In genomic region chr19:33758541-33759013, GRCh38 we compare ENCODE assay signal across 14 cellular contexts. TPM values are rescaled to one million over a fixed set of nuclear protein-coding genes. Genes with fewer than 3 reads are reported as not detected.
A peak's percentile ranks its signal among the peaks of the same experiment; 100 is the strongest.
DNase-seq lines count a peak whose midpoint lies in the region; ATAC-seq and TF ChIP-seq lines count a peak whose summit lies in the region.
"Had no signal": no experiment of that assay in that cellular context is flagged by ENCODE, and none has a peak within 500 bp of the region (broad histone marks: within the 10 kb centered on the region; RNA-seq: fewer than 3 reads in every experiment).

No MANE protein-coding gene starts in this region.

- TF ChIP-seq POLR2A in heart left ventricle (IDR thresholded peaks at IDR 0.05), result no peak

- H3K9me3 ChIP-seq in heart left ventricle (no peaks in the 10 kb centered on the region), lung (ENCODE audit: control insufficient read depth in 2 of 2, insufficient read depth in 1 of 2, low read length in 1 of 2) (no peaks in the 10 kb centered on the region), trophoblast cell (ENCODE audit: insufficient read depth, low read depth, low read length) (no peaks in the 10 kb centered on the region)

- no peaks in the 10 kb centered on the region for H3K79me2 ChIP-seq in trophoblast cell (ENCODE audit: control insufficient read depth, insufficient read depth, low read length, poor library complexity)

- no peaks in the 10 kb centered on the region for H3K27me3 Mint-ChIP-seq in activated CD4-positive, alpha-beta T cell treated with anti-CD3 and anti-CD28 coated beads, Interleukin-2, amount 10 ng/mL, durations not matched to agents 7 days and 5 days

- no peaks in the 10 kb centered on the region for H3K36me3 Mint-ChIP-seq in activated CD4-positive, alpha-beta T cell treated with anti-CD3 and anti-CD28 coated beads, Interleukin-2, amount 10 ng/mL, durations not matched to agents 7 days and 5 days (ENCODE audit: low read depth)
- H3K36me3 Mint-ChIP-seq: brain, immature natural killer cell had no signal

- no peak overlapping the region for H4K91ac ChIP-seq in trophoblast cell (ENCODE audit: low read depth, low read length)

- no peak overlapping the region for H3K4ac ChIP-seq in trophoblast cell (ENCODE audit: low read depth, low read length)

- no peak overlapping the region for H2BK12ac ChIP-seq in trophoblast cell (ENCODE audit: low read length)

- no peak overlapping the region for H3K14ac ChIP-seq in trophoblast cell (ENCODE audit: low read length)

- no peak overlapping the region for H3K4me3 Mint-ChIP-seq in activated CD4-positive, alpha-beta T cell treated with anti-CD3 and anti-CD28 coated beads, Interleukin-2, amount 10 ng/mL, durations not matched to agents 7 days and 5 days
- H3K4me3 Mint-ChIP-seq: brain; CD4-positive, alpha-beta T cell; immature natural killer cell had no signal

- no peak overlapping the region for H3K4me2 ChIP-seq in trophoblast cell (ENCODE audit: low read length)

- H3K79me1 ChIP-seq in trophoblast cell (ENCODE audit: low read length), result no peaks in the 10 kb centered on the region

- H3K36me3 ChIP-seq in heart left ventricle (no peaks in the 10 kb centered on the region), lung (ENCODE audit: control insufficient read depth in 2 of 2, insufficient read depth in 2 of 2, low read length in 2 of 2) (no peaks in the 10 kb centered on the region), trophoblast cell (ENCODE audit: control insufficient read depth in 1 of 2, insufficient read depth in 2 of 2, low read length in 2 of 2) (no peaks in the 10 kb centered on the region)

- H2BK5ac ChIP-seq in trophoblast cell (ENCODE audit: low read depth, low read length, poor library complexity), result no peak overlapping the region

- H3K9me3 Mint-ChIP-seq in activated CD4-positive, alpha-beta T cell treated with anti-CD3 and anti-CD28 coated beads, Interleukin-2, amount 10 ng/mL, durations not matched to agents 7 days and 5 days, result no peaks in the 10 kb centered on the region
- H3K9me3 Mint-ChIP-seq: CD4-positive, alpha-beta T cell; immature natural killer cell had no signal

- no peak for DNase-seq in heart left ventricle
- DNase-seq in cardiac septum (ENCODE audit: low spot score), result no peak
- peak; percentile 26 for DNase-seq in astrocyte of the hippocampus (ENCODE audit: low read depth, low spot score)
- DNase-seq in lung (ENCODE audit: low spot score), result peak; percentile 51
- DNase-seq in activated CD4-positive, alpha-beta T cell treated with anti-CD3 and anti-CD28 coated beads, Interleukin-2, amount 10 ng/mL, durations not matched to agents 7 days and 5 days, result no peak
- DNase-seq in trophoblast cell, result no peak
- no peak for DNase-seq in middle frontal gyrus (ENCODE audit: extremely low spot score, low spot score)
- DNase-seq: CD4-positive, alpha-beta T cell; effector CD8-positive, alpha-beta T cell; foreskin fibroblast; immature natural killer cell; stimulated activated CD4-positive, alpha-beta T cell treated with anti-CD3 and anti-CD28 coated beads, Interleukin-2, amount 100 ng/mL, for 24 hours had no signal

- WGBS in heart left ventricle, 4 donors, result 35 to 61% (median 42%) methylated on average over 8 to 12 of the region's 12 CpGs
- WGBS in lung, 2 donors, result 23% methylated on average over 12 of the region's 12 CpGs
- no CpG with 5 or more reads among the region's 12 CpGs for WGBS in trophoblast cell (ENCODE audit: extremely low coverage, insufficient coverage, insufficient read length)

- no peak overlapping the region for H3K27ac ChIP-seq in heart left ventricle
- no peak overlapping the region for H3K27ac ChIP-seq in lung (ENCODE audit: low read depth in 1 of 2, low read length in 1 of 2)
- no peak overlapping the region for H3K27ac ChIP-seq in trophoblast cell (ENCODE audit: low read depth, low read length)

- no peak overlapping the region for H3K27ac Mint-ChIP-seq in activated CD4-positive, alpha-beta T cell treated with anti-CD3 and anti-CD28 coated beads, Interleukin-2, amount 10 ng/mL, durations not matched to agents 7 days and 5 days
- H3K27ac Mint-ChIP-seq: CD4-positive, alpha-beta T cell; immature natural killer cell had no signal

- H3K4me1 ChIP-seq in heart left ventricle (peaks cover 0 to 9% (median 0%) of the 10 kb centered on the region in 12 donors), lung (ENCODE audit: control insufficient read depth in 2 of 2, insufficient read depth in 2 of 2, low read length in 2 of 2) (peaks cover 0 to 8% of the 10 kb centered on the region in 2 donors), trophoblast cell (ENCODE audit: control insufficient read depth in 1 of 2, insufficient read depth in 2 of 2, low read length in 2 of 2) (no peaks in the 10 kb centered on the region)

- POLR2A ChIA-PET in activated CD4-positive, alpha-beta T cell treated with anti-CD3 and anti-CD28 coated beads, Interleukin-2, amount 10 ng/mL, durations not matched to agents 7 days and 5 days (lab: Charles Lee), result no interaction called here

- H2AK5ac ChIP-seq in trophoblast cell (ENCODE audit: low read length), result no peak overlapping the region

- H4K12ac ChIP-seq in trophoblast cell (ENCODE audit: low read depth, low read length), result no peak overlapping the region

- H3K4me3 ChIP-seq in heart left ventricle (no peak overlapping the region), lung (no peak overlapping the region), trophoblast cell (ENCODE audit: low read depth, low read length) (no peak overlapping the region)

- peaks cover 0 to 6% (median 0%) of the 10 kb centered on the region in 9 donors for H3K27me3 ChIP-seq in heart left ventricle
- no peaks in the 10 kb centered on the region for H3K27me3 ChIP-seq in lung (ENCODE audit: control insufficient read depth, insufficient read depth)
- no peaks in the 10 kb centered on the region for H3K27me3 ChIP-seq in trophoblast cell (ENCODE audit: insufficient read depth, low read length)

- no peak overlapping the region for H2BK120ac ChIP-seq in trophoblast cell (ENCODE audit: insufficient read depth, low read length, poor library complexity)

- no peak overlapping the region for H4K8ac ChIP-seq in trophoblast cell (ENCODE audit: low read depth, low read length)

- H2AFZ ChIP-seq in trophoblast cell (ENCODE audit: insufficient read depth, low read length, poor library complexity), result no peak overlapping the region

- no peak overlapping the region for H3K23ac ChIP-seq in trophoblast cell (ENCODE audit: low read length)

- intact Hi-C loops in heart left ventricle (cut with DNase I) (no loop called here), cardiac septum (cut with DNase I) (no loop called here)

- TF ChIP-seq CTCF in heart left ventricle (IDR thresholded peaks at IDR 0.05) (no peak), lung (IDR thresholded peaks at IDR 0.05; ENCODE audit: control extremely low read depth, extremely low read depth) (no peak)

- peak in 3 of 4 donors; percentile 38 to 51 (median 40) for ATAC-seq in heart left ventricle
- ATAC-seq in lung (ENCODE audit: insufficient read depth, low FRiP score), result peak; percentile 88
- no peak for ATAC-seq in HG02840 (IDR thresholded peaks at IDR 0.05; ENCODE audit: low FRiP score, unreplicated experiment)

- no peaks in the 10 kb centered on the region for H3K4me1 Mint-ChIP-seq in activated CD4-positive, alpha-beta T cell treated with anti-CD3 and anti-CD28 coated beads, Interleukin-2, amount 10 ng/mL, durations not matched to agents 7 days and 5 days

- no peak overlapping the region for H3K18ac ChIP-seq in trophoblast cell (ENCODE audit: low read length)

- CTCF ChIA-PET in activated CD4-positive, alpha-beta T cell treated with anti-CD3 and anti-CD28 coated beads, Interleukin-2, amount 10 ng/mL, durations not matched to agents 7 days and 5 days (lab: Charles Lee), result no interaction called here

- H3K9ac ChIP-seq in trophoblast cell (ENCODE audit: low read length), result no peak overlapping the region

RNA-seq across cellular contexts. Expression of gene KCTD15, which starts 38.1 kb away (rescaled TPM):
- total RNA-seq in heart left ventricle (10 to 100 TPM in 4 of 9 donors, 1 to 10 TPM in 5; 5.4 to 36.9 (median 9.8) TPM), cardiac septum (20.2 TPM), lung (10 to 100 TPM; 31.9 to 42.7 TPM)
- polyA plus RNA-seq in heart left ventricle (10 to 100 TPM in 1 of 2 donors, 1 to 10 TPM in 1; 6.8 to 16.7 TPM), lung (10 to 100 TPM; 13.8 to 29.0 TPM)
- 1 to 10 TPM; 1.6 to 2.5 TPM for total RNA-seq in activated CD4-positive, alpha-beta T cell treated with anti-CD3 and anti-CD28 coated beads, Interleukin-2, amount 10 ng/mL, durations not matched to agents 7 days and 5 days
- 13.5 and 14.1 TPM in 2 replicates for polyA plus RNA-seq in trophoblast cell (2013)
- polyA plus RNA-seq: immature natural killer cell had no signal

Comparison
In these comparisons a context has a peak if more than half of its experiments do, and no peak if none do; other contexts are left out.
1. DNase-seq: peak in astrocyte of the hippocampus (single experiment) and lung (single experiment); none in heart left ventricle (0 of 5), cardiac septum (single experiment), activated CD4-positive, alpha-beta T cell treated with anti-CD3 and anti-CD28 coated beads, Interleukin-2, amount 10 ng/mL, durations not matched to agents 7 days and 5 days (single experiment), trophoblast cell (0 of 2) and middle frontal gyrus (single experiment).